In the genomic region with DNA sequence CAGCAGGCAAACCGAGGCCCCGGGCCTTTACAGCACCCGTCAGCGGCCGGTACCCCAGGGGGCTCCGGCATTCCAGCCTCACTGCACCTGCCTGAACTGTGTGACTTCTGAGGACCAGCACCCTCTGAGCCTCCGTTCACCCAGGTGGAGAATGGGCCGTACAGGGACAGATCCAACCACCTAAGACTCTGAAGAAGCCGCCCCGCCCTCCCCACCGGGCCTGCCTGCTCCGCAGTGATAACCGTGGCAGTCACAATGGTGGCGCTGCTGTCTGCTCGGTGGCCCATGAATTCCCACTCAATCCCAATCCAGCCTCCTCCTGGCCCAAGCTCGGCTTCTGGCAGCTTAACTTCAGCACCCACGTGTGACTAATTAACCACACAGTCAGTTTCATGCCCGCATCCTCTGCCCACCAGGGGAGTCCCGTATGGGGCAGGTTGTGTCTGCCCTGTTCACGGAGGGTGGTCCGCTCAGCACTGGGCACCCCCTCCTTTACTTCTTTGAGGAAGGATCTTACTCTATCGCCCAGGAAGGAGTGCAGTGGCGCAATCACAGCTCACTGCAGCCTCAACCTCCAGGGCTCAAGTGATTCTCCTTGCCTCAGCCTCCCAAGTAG, we compare ENCODE assay signal across 12 cellular contexts. TPM values are rescaled to one million over a fixed set of nuclear protein-coding genes. Genes with fewer than 3 reads are reported as not detected.
DNase-seq lines count a peak whose midpoint lies in the region; ATAC-seq and TF ChIP-seq lines count a peak whose summit lies in the region.
"Had no signal": no experiment of that assay in that cellular context is flagged by ENCODE, and none has a peak within 500 bp of the region (broad histone marks: within the 10 kb centered on the region; RNA-seq: fewer than 3 reads in every experiment).

No MANE protein-coding gene starts in this region.

- H3K27me3 Mint-ChIP-seq in activated T-helper 2 cell treated with anti-CD3 and anti-CD28 coated beads, Interferon-gamma antibody, Interleukin-2, Interleukin-4, amounts not matched to agents 10 μg/mL and 5 μg/mL and 100 μg/mL, durations not matched to agents 14 hours and 24 hours and 36 hours (ENCODE audit: low read depth) = no peaks in the 10 kb centered on the region

- peak overlapping the region; percentile 46 for H3K27ac Mint-ChIP-seq in activated T-helper 2 cell treated with anti-CD3 and anti-CD28 coated beads, Interferon-gamma antibody, Interleukin-2, Interleukin-4, amounts not matched to agents 10 μg/mL and 5 μg/mL and 100 μg/mL, durations not matched to agents 14 hours and 24 hours and 36 hours

- peaks cover 6 to 60% of the 10 kb centered on the region in 2 experiments; a peak in 2 of 3 replicates for H3K36me3 ChIP-seq in HEK293 (ENCODE audit: control insufficient read depth in 2 of 2, insufficient read depth in 1 of 2, low read length in 2 of 2)

- peaks cover 16% of the 10 kb centered on the region for H3K4me1 Mint-ChIP-seq in activated T-helper 2 cell treated with anti-CD3 and anti-CD28 coated beads, Interferon-gamma antibody, Interleukin-2, Interleukin-4, amounts not matched to agents 10 μg/mL and 5 μg/mL and 100 μg/mL, durations not matched to agents 14 hours and 24 hours and 36 hours (ENCODE audit: low read depth)

- no peak overlapping the region for H3K4me3 Mint-ChIP-seq in activated T-helper 2 cell treated with anti-CD3 and anti-CD28 coated beads, Interferon-gamma antibody, Interleukin-2, Interleukin-4, amounts not matched to agents 10 μg/mL and 5 μg/mL and 100 μg/mL, durations not matched to agents 14 hours and 24 hours and 36 hours (ENCODE audit: low read depth)

- H3K9me3 Mint-ChIP-seq in activated T-helper 2 cell treated with anti-CD3 and anti-CD28 coated beads, Interferon-gamma antibody, Interleukin-2, Interleukin-4, amounts not matched to agents 10 μg/mL and 5 μg/mL and 100 μg/mL, durations not matched to agents 14 hours and 24 hours and 36 hours = no peaks in the 10 kb centered on the region

- H3K9me3 ChIP-seq in HEK293 (ENCODE audit: control insufficient read depth, insufficient read depth, low read depth, low read length) = no peaks in the 10 kb centered on the region

- POLR2A ChIA-PET in HEK293 (lab: Yijun Ruan, JAX) = no interaction called here

- no peak for DNase-seq in activated T-helper 2 cell treated with anti-CD3 and anti-CD28 coated beads, Interferon-gamma antibody, Interleukin-2, Interleukin-4, amounts not matched to agents 10 μg/mL and 5 μg/mL and 100 μg/mL, durations not matched to agents 14 hours and 24 hours and 36 hours (ENCODE audit: low spot score)
- DNase-seq in stimulated activated CD8-positive, alpha-beta memory T cell treated with anti-CD3 and anti-CD28 coated beads, Interleukin-4, amount 100 ng/mL, for 48 hours = peak; percentile 54
- DNase-seq in COLO668 (lab: John Stamatoyannopoulos, UW; ENCODE audit: unreplicated experiment) = no peak
- DNase-seq: amygdala, NCI-H187 had no signal

- no peak overlapping the region for H3K4me3 ChIP-seq in HEK293 (ENCODE audit: low read depth, low read length)

- TF ChIP-seq POLR2A in GM18526 (IDR thresholded peaks at IDR 0.05; ENCODE audit: extremely low read depth, insufficient read length) = peak; percentile 33

- H3K4me1 ChIP-seq in HEK293 (ENCODE audit: control insufficient read depth, insufficient read depth, low read length) = peaks cover 3% of the 10 kb centered on the region; the same call in 1 of the 2 replicates

- no peak overlapping the region for H3K27ac ChIP-seq in HEK293 (ENCODE audit: extremely low read depth, low read depth, low read length)
- H3K27ac ChIP-seq: epithelial cell of prostate, parathyroid adenoma had no signal

- ATAC-seq in HG02885 (IDR thresholded peaks at IDR 0.05; ENCODE audit: poor library complexity, unreplicated experiment) = no peak
- no peak for ATAC-seq in GM19328 (IDR thresholded peaks at IDR 0.05; ENCODE audit: unreplicated experiment)
- ATAC-seq: Panc1 had no signal

- TF ChIP-seq CTCF in HEK293 (tag by site-specific recombination; IDR thresholded peaks at IDR 0.05) = no peak

- intact Hi-C loops in activated T-helper 2 cell treated with anti-CD3 and anti-CD28 coated beads, Interferon-gamma antibody, Interleukin-2, Interleukin-4, amounts not matched to agents 10 μg/mL and 5 μg/mL and 100 μg/mL, durations not matched to agents 14 hours and 24 hours and 36 hours (cut with micrococcal nuclease) = no loop called here

- CTCF ChIA-PET in HEK293 (lab: Yijun Ruan, JAX) = interaction anchor here (1.1 kb wide), 1 partner anchor 103 kb away, joined by 3 read pairs; no protein-coding TSS in a partner anchor

- H3K36me3 Mint-ChIP-seq in activated T-helper 2 cell treated with anti-CD3 and anti-CD28 coated beads, Interferon-gamma antibody, Interleukin-2, Interleukin-4, amounts not matched to agents 10 μg/mL and 5 μg/mL and 100 μg/mL, durations not matched to agents 14 hours and 24 hours and 36 hours (ENCODE audit: low read depth) = peaks cover 31% of the 10 kb centered on the region

TF ChIP-seq in HEK293, 187 proteins besides CTCF, POLR2A, EP300 and RAD21:
- TF ChIP-seq ZSCAN23 (tag by site-specific recombination; IDR thresholded peaks at IDR 0.05) = no peak
- TF ChIP-seq ZIC2 (tag by site-specific recombination; IDR thresholded peaks at IDR 0.05) = peak; percentile 39

RNA-seq across cellular contexts. Expression of gene TCF3, which starts 3.4 kb away (rescaled TPM):
- 153 and 173 TPM in 2 replicates for total RNA-seq in activated T-helper 2 cell treated with anti-CD3 and anti-CD28 coated beads, Interferon-gamma antibody, Interleukin-2, Interleukin-4, amounts not matched to agents 10 μg/mL and 5 μg/mL and 100 μg/mL, durations not matched to agents 14 hours and 24 hours and 36 hours

RNA-seq across cellular contexts. Expression of gene UQCR11, which starts 43.8 kb away (rescaled TPM):
- 163 and 184 TPM in 2 replicates for total RNA-seq in activated T-helper 2 cell treated with anti-CD3 and anti-CD28 coated beads, Interferon-gamma antibody, Interleukin-2, Interleukin-4, amounts not matched to agents 10 μg/mL and 5 μg/mL and 100 μg/mL, durations not matched to agents 14 hours and 24 hours and 36 hours

RNA-seq across cellular contexts. Expression of gene MBD3, which starts 56.4 kb away (rescaled TPM):
- 123 and 125 TPM in 2 replicates for total RNA-seq in activated T-helper 2 cell treated with anti-CD3 and anti-CD28 coated beads, Interferon-gamma antibody, Interleukin-2, Interleukin-4, amounts not matched to agents 10 μg/mL and 5 μg/mL and 100 μg/mL, durations not matched to agents 14 hours and 24 hours and 36 hours
